ENCODE assay signal across 8 cellular contexts in genomic region chr22:49962751-49963646, GRCh38. TPM values are rescaled to one million over a fixed set of nuclear protein-coding genes. Genes with fewer than 3 reads are reported as not detected.
A peak's percentile ranks its signal among the peaks of the same experiment; 100 is the strongest.
DNase-seq lines count a peak whose midpoint lies in the region; ATAC-seq and TF ChIP-seq lines count a peak whose summit lies in the region.

No MANE protein-coding gene starts in this region.

- H4K20me1 ChIP-seq in OCI-LY7 (ENCODE audit: insufficient read depth, low read length), result 0 out of 2 replicates have a peak, but pooled peaks cover 4% of the 10 kb centered on the region

- no peaks in the 10 kb centered on the region for H3K9me2 ChIP-seq in OCI-LY7 (ENCODE audit: insufficient read depth, low read length)

- H2AFZ ChIP-seq in OCI-LY7 (ENCODE audit: low read length), result no peak overlapping the region

- peaks cover 68% of the 10 kb centered on the region for H3K4me1 Mint-ChIP-seq in dendritic cell treated with granulocyte-macrophage colony-stimulating factor and Interleukin-4, amounts not matched to agents 40 ng/mL and 50 ng/mL, for 4 days (ENCODE audit: low read depth)

- TF ChIP-seq CTCF in AG09309 (IDR thresholded peaks at IDR 0.05; ENCODE audit: control insufficient read depth, insufficient read depth, low read depth, low read length, missing control alignments) (no peak), OCI-LY7 (conservative IDR thresholded peaks at IDR 0.05; ENCODE audit: low read length) (no peak), uterus (IDR thresholded peaks at IDR 0.05) (no peak)

- H3K4me2 ChIP-seq in OCI-LY7 (ENCODE audit: low read length), result peak overlapping the region; percentile 76

- POLR2A ChIA-PET in OCI-LY7 (lab: Charles Lee), result no interaction called here

- peaks cover 60% of the 10 kb centered on the region for H3K36me3 Mint-ChIP-seq in dendritic cell treated with granulocyte-macrophage colony-stimulating factor and Interleukin-4, amounts not matched to agents 40 ng/mL and 50 ng/mL, for 4 days (ENCODE audit: low read depth)

- DNase-seq in AG09309 (ENCODE audit: low read depth), result no peak
- no peak for DNase-seq in OCI-LY7 (ENCODE audit: low spot score)
- peak; percentile 56 to 59 for DNase-seq in uterus

- no peaks in the 10 kb centered on the region for H3K9me3 Mint-ChIP-seq in dendritic cell treated with granulocyte-macrophage colony-stimulating factor and Interleukin-4, amounts not matched to agents 40 ng/mL and 50 ng/mL, for 4 days

- H3K27ac ChIP-seq in OCI-LY7 (ENCODE audit: low read depth, low read length, poor library complexity, severe bottlenecking) (peak overlapping the region; percentile 66), uterus (peak overlapping the region; percentile 93 to 95)

- peak overlapping the region; percentile 99 for H3K4me3 Mint-ChIP-seq in dendritic cell treated with granulocyte-macrophage colony-stimulating factor and Interleukin-4, amounts not matched to agents 40 ng/mL and 50 ng/mL, for 4 days

- H3K9me3 ChIP-seq in OCI-LY7 (ENCODE audit: low read length) (no peaks in the 10 kb centered on the region), mononuclear cell (ENCODE audit: low read depth, low read length) (no peaks in the 10 kb centered on the region), uterus (no peaks in the 10 kb centered on the region)

- BruUV-seq in OCI-LY7 (replicated peaks; lab: Mats Ljungman, UMichigan), result no TSS peak

- H3K36me3 ChIP-seq in OCI-LY7 (ENCODE audit: insufficient read depth, low read length), result peaks cover 45% of the 10 kb centered on the region
- no peaks in the 10 kb centered on the region for H3K36me3 ChIP-seq in uterus

- CTCF ChIA-PET in OCI-LY7 (lab: Charles Lee; ENCODE audit: unreplicated experiment), result no interaction called here

- H3K27me3 Mint-ChIP-seq in dendritic cell treated with granulocyte-macrophage colony-stimulating factor and Interleukin-4, amounts not matched to agents 40 ng/mL and 50 ng/mL, for 4 days, result no peaks in the 10 kb centered on the region

- intact Hi-C loops in OCI-LY7 (cut with micrococcal nuclease; ENCODE audit: unreplicated experiment) (no loop called here), uterus (cut with DNase I; ENCODE audit: low total_unique reads) (no loop called here)
- intact Hi-C loops in dendritic cell treated with granulocyte-macrophage colony-stimulating factor and Interleukin-4, amounts not matched to agents 40 ng/mL and 50 ng/mL, for 4 days (cut with micrococcal nuclease), result no loop called here

- H3K4me3 ChIP-seq in AG09309 (ENCODE audit: control insufficient read depth, low read depth, low read length) (peak overlapping the region; percentile 75), OCI-LY7 (ENCODE audit: low read depth, low read length, poor library complexity, severe bottlenecking) (peak overlapping the region; percentile 98), mononuclear cell (ENCODE audit: low read length) (peak overlapping the region; percentile 32), uterus (peak overlapping the region; percentile 55 to 79)

- peak overlapping the region; percentile 97 for H3K27ac Mint-ChIP-seq in dendritic cell treated with granulocyte-macrophage colony-stimulating factor and Interleukin-4, amounts not matched to agents 40 ng/mL and 50 ng/mL, for 4 days

- ATAC-seq in HG02870 (IDR thresholded peaks at IDR 0.05; ENCODE audit: unreplicated experiment) (no peak), HG02610 (IDR thresholded peaks at IDR 0.05; ENCODE audit: unreplicated experiment) (no peak), HG02588 (IDR thresholded peaks at IDR 0.05; ENCODE audit: unreplicated experiment) (no peak)

- peaks cover 32% of the 10 kb centered on the region; the same call in 1 of the 2 replicates for H3K79me2 ChIP-seq in OCI-LY7 (ENCODE audit: insufficient read depth, low read depth, low read length)

- TF ChIP-seq POLR2A in uterus (IDR thresholded peaks at IDR 0.05), result no peak

- H3K4me1 ChIP-seq in OCI-LY7 (ENCODE audit: insufficient read depth, low read length, poor library complexity, severe bottlenecking) (peaks cover 56% of the 10 kb centered on the region), mononuclear cell (ENCODE audit: insufficient read depth, low read length) (peaks cover 69% of the 10 kb centered on the region), uterus (peaks cover 5 to 40% of the 10 kb centered on the region in 2 donors)

- H3K27me3 ChIP-seq in mononuclear cell (ENCODE audit: insufficient read depth, low read length), result no peaks in the 10 kb centered on the region
- no peaks in the 10 kb centered on the region for H3K27me3 ChIP-seq in uterus

RNA-seq across cellular contexts. Expression of gene PIM3, which starts 2.4 kb away (rescaled TPM):
- total RNA-seq in OCI-LY7 (2014; rRNA removed; shearing (Covaris generic)), result 74.3 and 81.7 TPM in 2 replicates
- total RNA-seq in OCI-LY7 (2022), result 60.5 and 66.5 TPM in 2 replicates
- 172 TPM for total RNA-seq in mononuclear cell
- total RNA-seq in uterus, result 100 to 1,000 TPM in 1 of 4 donors, 10 to 100 TPM in 3; 31.7 to 106 (median 53.6) TPM

RNA-seq across cellular contexts. Expression of gene CRELD2, which starts 44.6 kb away (rescaled TPM):
- total RNA-seq in OCI-LY7 (2014; rRNA removed; shearing (Covaris generic)), result 32.5 and 35.3 TPM in 2 replicates
- 27.4 and 32.0 TPM in 2 replicates for total RNA-seq in OCI-LY7 (2022)
- 13.6 TPM for total RNA-seq in mononuclear cell
- 10 to 100 TPM in 2 of 4 donors, 1 to 10 TPM in 2; 3.6 to 37.0 (median 14.6) TPM for total RNA-seq in uterus

RNA-seq across cellular contexts. Expression of gene ALG12, which starts 44.8 kb away (rescaled TPM):
- total RNA-seq in OCI-LY7 (2014; rRNA removed; shearing (Covaris generic)), result 6.4 and 11.7 TPM in 2 replicates
- 11.4 and 14.0 TPM in 2 replicates for total RNA-seq in OCI-LY7 (2022)
- 6.8 TPM for total RNA-seq in mononuclear cell
- 10 to 100 TPM; 11.8 to 22.5 (median 18.3) TPM for total RNA-seq in uterus

RNA-seq across cellular contexts. Expression of gene IL17REL, which starts 49.6 kb away (rescaled TPM):
- total RNA-seq in OCI-LY7 (2014; rRNA removed; shearing (Covaris generic)), result 0.03 TPM in 1 of 2 replicates, not detected in the other
- total RNA-seq in OCI-LY7 (2022), result not detected in 2 replicates
- total RNA-seq in mononuclear cell, result not detected
- total RNA-seq in uterus, result under 1 TPM in 2 of 4 donors, not detected in 2; 0.12 to 0.26 TPM

Comparison
In these comparisons a context has a peak if more than half of its experiments do, and no peak if none do; other contexts are left out.
1. DNase-seq: peak in uterus (2 of 2); none in AG09309 (single experiment) and OCI-LY7 (single experiment).
2. H3K4me3 ChIP-seq: peak in every context shown above with its lines; median percentile 98 in OCI-LY7; 75 in AG09309; 67 in uterus; 32 in mononuclear cell.